ENCODE assay signal across 8 cellular contexts in the genomic region with DNA sequence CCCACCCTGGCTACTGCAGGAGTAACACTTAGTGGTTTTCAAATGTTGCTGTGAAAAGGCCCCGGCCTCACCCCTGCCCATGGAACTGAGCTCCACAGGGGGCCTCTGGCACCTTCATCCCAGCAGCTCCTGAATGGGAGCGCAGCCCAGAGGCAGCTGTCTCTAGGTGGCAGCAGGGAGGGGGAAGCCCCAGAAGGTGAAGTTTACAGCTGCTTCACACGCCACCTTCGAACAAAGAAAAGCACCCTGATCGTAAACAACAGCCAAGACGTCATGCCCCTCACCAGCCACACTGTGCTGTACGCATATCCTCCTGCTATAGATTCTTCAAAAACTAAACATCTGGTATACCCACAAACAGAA.
A peak's percentile ranks its signal among the peaks of the same experiment; 100 is the strongest.
DNase-seq lines count a peak whose midpoint lies in the region; ATAC-seq, FAIRE-seq and TF ChIP-seq lines count a peak whose summit lies in the region.

No MANE protein-coding gene starts in this region.

- H3K27me3 Mint-ChIP-seq in type B pancreatic cell = no peaks in the 10 kb centered on the region

- peak overlapping the region; percentile 60 for H3K27ac Mint-ChIP-seq in type B pancreatic cell

- H3K4me1 Mint-ChIP-seq in type B pancreatic cell (ENCODE audit: unreplicated experiment) = peaks cover 15% of the 10 kb centered on the region

- peaks cover 0 to 10% (median 0%) of the 10 kb centered on the region in 7 donors for H3K27me3 ChIP-seq in heart right ventricle

- H3K9me3 ChIP-seq in heart right ventricle = no peaks in the 10 kb centered on the region

- no peak overlapping the region for H3K4me3 ChIP-seq in heart right ventricle
- no peak overlapping the region for H3K4me3 ChIP-seq in choroid plexus epithelial cell (ENCODE audit: low read depth, low read length)

- H3K36me3 ChIP-seq in heart right ventricle = no peaks in the 10 kb centered on the region

- ATAC-seq in heart right ventricle = no peak

- 54 to 58% methylated on average over 7 of the region's 7 CpGs for WGBS in heart right ventricle, 2 donors

- TF ChIP-seq CTCF in heart right ventricle (IDR thresholded peaks at IDR 0.05) (peak in 7 of 9 donors; percentile 20 to 42 (median 25)), choroid plexus epithelial cell (conservative IDR thresholded peaks at IDR 0.05; ENCODE audit: low read depth, low read length) (peak; percentile 22), type B pancreatic cell (conservative IDR thresholded peaks at IDR 0.05) (peak; percentile 29)

- H3K4me1 ChIP-seq in heart right ventricle = peaks cover 0 to 12% (median 3%) of the 10 kb centered on the region in 9 donors

- no peaks in the 10 kb centered on the region for H3K9me3 Mint-ChIP-seq in type B pancreatic cell

- DNase-seq in heart right ventricle (no peak), cardiac septum (ENCODE audit: low spot score) (no peak), NCI-H2196 treated with DMSO at 0.1 percent for 48 hours (lab: John Stamatoyannopoulos, UW; ENCODE audit: unreplicated experiment) (peak; percentile 73), choroid plexus epithelial cell (ENCODE audit: low read depth) (no peak), type B pancreatic cell (ENCODE audit: extremely low spot score, unreplicated experiment) (no peak), frontal cortex (ENCODE audit: low spot score in 2 of 2) (no peak), NCI-H226 (no peak)
- DNase-seq in activated CD4-positive, alpha-beta T cell treated with anti-CD3 and anti-CD28 coated beads for 1 hour = no peak

- intact Hi-C loops in heart right ventricle (cut with DNase I) = no loop called here
- intact Hi-C loops in cardiac septum (cut with DNase I) = no loop called here

- no peak for FAIRE-seq in frontal cortex (lab: Jason Lieb, UNC)

- no peaks in the 10 kb centered on the region for H3K36me3 Mint-ChIP-seq in type B pancreatic cell

- no peak overlapping the region for H3K4me3 Mint-ChIP-seq in type B pancreatic cell

- no peak overlapping the region for H3K27ac ChIP-seq in heart right ventricle
